ENCODE assay signal across 8 cellular contexts in genomic region chr16:13036600-13036999, GRCh38.
DNase-seq lines count a peak whose midpoint lies in the region; ATAC-seq and TF ChIP-seq lines count a peak whose summit lies in the region.

No MANE protein-coding gene starts in this region.

- in situ Hi-C loops in astrocyte of the spinal cord (cut with HindIII; ENCODE audit: low sequenced_read_pairs) = no loop called here

- no peak for TF ChIP-seq CTCF in astrocyte of the spinal cord (IDR thresholded peaks at IDR 0.05; ENCODE audit: low read depth, low read length)
- TF ChIP-seq CTCF in vagina (IDR thresholded peaks at IDR 0.05) = no peak

- no peak for ATAC-seq in GM18909 (IDR thresholded peaks at IDR 0.05; ENCODE audit: poor library complexity, unreplicated experiment)

- no peaks in the 10 kb centered on the region for H3K27me3 ChIP-seq in vagina

- intact Hi-C loops in vagina (cut with DNase I) = loop anchor here (5.0 kb wide), 1 partner anchor 1346 kb away; no protein-coding TSS in a partner anchor

- no peak for TF ChIP-seq POLR2A in vagina (IDR thresholded peaks at IDR 0.05)

- no peaks in the 10 kb centered on the region for H3K9me3 ChIP-seq in vagina

- H3K36me3 ChIP-seq in vagina = no peaks in the 10 kb centered on the region

- peak; percentile 7 for DNase-seq in Daoy (ENCODE audit: low read depth)
- DNase-seq in LoVo (ENCODE audit: low spot score) = peak; percentile 47
- DNase-seq in astrocyte of the spinal cord (ENCODE audit: low read depth, low spot score) = peak; percentile 47
- peak; percentile 35 for DNase-seq in midbrain (lab: John Stamatoyannopoulos, UW)
- no peak for DNase-seq in vagina (ENCODE audit: extremely low spot score in 2 of 2)
- no peak for DNase-seq in hepatic stellate cell (ENCODE audit: low spot score)
- no peak for DNase-seq in SK-N-DZ (ENCODE audit: low spot score)

- no peak overlapping the region for H3K4me3 ChIP-seq in astrocyte of the spinal cord (ENCODE audit: low read depth, low read length)
- no peak overlapping the region for H3K4me3 ChIP-seq in vagina

- no peak overlapping the region for H3K27ac ChIP-seq in vagina

- H3K4me1 ChIP-seq in vagina = no peaks in the 10 kb centered on the region

Comparison
In these comparisons a context has a peak if more than half of its experiments do, and no peak if none do; other contexts are left out.
1. DNase-seq: peak in Daoy (single experiment), LoVo (single experiment), astrocyte of the spinal cord (single experiment) and midbrain (single experiment); none in vagina (0 of 2), hepatic stellate cell (single experiment) and SK-N-DZ (single experiment).